14 cellular contexts compared by ENCODE assay signal in genomic region chr4:150173854-150174398, GRCh38.
A peak's percentile ranks its signal among the peaks of the same experiment; 100 is the strongest.
DNase-seq lines count a peak whose midpoint lies in the region; ATAC-seq and TF ChIP-seq lines count a peak whose summit lies in the region.
"Had no signal": no experiment of that assay in that cellular context is flagged by ENCODE, and none has a peak within 500 bp of the region (broad histone marks: within the 10 kb centered on the region; RNA-seq: fewer than 3 reads in every experiment).

No MANE protein-coding gene starts in this region.

- TF ChIP-seq CTCF in adrenal gland (IDR thresholded peaks at IDR 0.05), result no peak
- TF ChIP-seq CTCF in left ventricle myocardium inferior (IDR thresholded peaks at IDR 0.05; ENCODE audit: borderline replicate concordance), result no peak
- no peak for TF ChIP-seq CTCF in psoas muscle (IDR thresholded peaks at IDR 0.05)

- WGBS in adrenal gland, 4 donors, result 50 to 57% (median 53%) methylated on average over 5 to 7 of the region's 7 CpGs
- 64 to 76% (median 69%) methylated on average over 7 of the region's 7 CpGs for WGBS in psoas muscle, 3 donors

- H3K36me3 ChIP-seq in adrenal gland (replicated peaks in 1 of 2), result no peaks in the 10 kb centered on the region
- no peaks in the 10 kb centered on the region for H3K36me3 ChIP-seq in left ventricle myocardium inferior
- no peaks in the 10 kb centered on the region for H3K36me3 ChIP-seq in psoas muscle (ENCODE audit: insufficient read depth in 1 of 2, low read depth in 1 of 2)
- H3K36me3 ChIP-seq: MG63, pancreas had no signal

- no peak for TF ChIP-seq POLR2A in adrenal gland (IDR thresholded peaks at IDR 0.05)

- H3K27me3 ChIP-seq in adrenal gland (no peaks in the 10 kb centered on the region), left ventricle myocardium inferior (ENCODE audit: low read depth) (no peaks in the 10 kb centered on the region), psoas muscle (ENCODE audit: insufficient read depth in 3 of 3, low read length in 2 of 3) (no peaks in the 10 kb centered on the region)
- H3K27me3 ChIP-seq: MG63, pancreas had no signal

- intact Hi-C loops in adrenal gland (cut with DNase I) (no loop called here), left ventricle myocardium inferior (cut with micrococcal nuclease) (no loop called here), psoas muscle (cut with DNase I) (no loop called here)

- ATAC-seq in psoas muscle, result peak in 1 of 4 donors; percentile 40
- ATAC-seq: pancreas had no signal

- peak overlapping the region in 2 of 5 donors; percentile 9 to 74 for H3K27ac ChIP-seq in adrenal gland
- H3K27ac ChIP-seq in left ventricle myocardium inferior (replicated peaks), result peak overlapping the region; percentile 74
- H3K27ac ChIP-seq in psoas muscle, result peak overlapping the region; percentile 3
- H3K27ac ChIP-seq: pancreas had no signal

- H3K9me3 ChIP-seq in adrenal gland (replicated peaks in 1 of 3) (no peaks in the 10 kb centered on the region), left ventricle myocardium inferior (replicated peaks) (no peaks in the 10 kb centered on the region), psoas muscle (no peaks in the 10 kb centered on the region)
- H3K9me3 ChIP-seq: MG63, pancreas, SK-N-SH had no signal

- DNase-seq in HT1080 (ENCODE audit: low read depth) (peak; percentile 3), adrenal gland (peak in 6 of 7 donors; percentile 23 to 71 (median 36)), left ventricle myocardium inferior (no peak), psoas muscle (no peak), NOMO-1 treated with DMSO at 0.1 percent for 48 hours (lab: John Stamatoyannopoulos, UW; ENCODE audit: unreplicated experiment) (no peak), NCI-H1694 (lab: John Stamatoyannopoulos, UW) (no peak)
- DNase-seq in activated naive CD4-positive, alpha-beta T cell treated with anti-CD3 and anti-CD28 coated beads, Interleukin-2, amount 50 U/mL, for 16 hours, result no peak
- DNase-seq: activated CD4-positive, CD25-positive, alpha-beta regulatory T cell treated with anti-CD3 and anti-CD28 coated beads, Interleukin-2, amount 50 U/mL, for 72 hours; CD4-positive, alpha-beta memory T cell; kidney; MG63; NCI-H524 treated with DMSO at 0.1 percent for 48 hours; pancreas; SK-N-SH had no signal

- H3K4me3 ChIP-seq in adrenal gland (no peak overlapping the region), left ventricle myocardium inferior (peak overlapping the region; percentile 14), psoas muscle (no peak overlapping the region)
- H3K4me3 ChIP-seq: MG63, pancreas had no signal

- H3K4me1 ChIP-seq in adrenal gland (replicated peaks in 1 of 2), result peaks cover 4 to 11% of the 10 kb centered on the region in 2 donors
- peaks cover 54% of the 10 kb centered on the region for H3K4me1 ChIP-seq in left ventricle myocardium inferior
- H3K4me1 ChIP-seq in psoas muscle, result no peaks in the 10 kb centered on the region
- H3K4me1 ChIP-seq: pancreas had no signal

Comparison
In these comparisons a context has a peak if more than half of its experiments do, and no peak if none do; other contexts are left out.
1. DNase-seq: peak in HT1080 (single experiment) and adrenal gland (6 of 7); none in left ventricle myocardium inferior (single experiment), psoas muscle (0 of 2), NOMO-1 treated with DMSO at 0.1 percent for 48 hours (single experiment), NCI-H1694 (single experiment) and activated naive CD4-positive, alpha-beta T cell treated with anti-CD3 and anti-CD28 coated beads, Interleukin-2, amount 50 U/mL, for 16 hours (single experiment).